In genomic region chr21:35366348-35367085, GRCh38 we compare ENCODE assay signal across 13 cellular contexts.
A peak's percentile ranks its signal among the peaks of the same experiment; 100 is the strongest.
DNase-seq lines count a peak whose midpoint lies in the region; ATAC-seq and TF ChIP-seq lines count a peak whose summit lies in the region.
"Had no signal": no experiment of that assay in that cellular context is flagged by ENCODE, and none has a peak within 500 bp of the region (broad histone marks: within the 10 kb centered on the region; RNA-seq: fewer than 3 reads in every experiment).

No MANE protein-coding gene starts in this region.

- no peak overlapping the region for H4K5ac ChIP-seq in IMR-90 (ENCODE audit: low read depth, low read length)

- H4K91ac ChIP-seq in IMR-90 (ENCODE audit: insufficient read depth, low read depth, low read length) = no peak overlapping the region

- peak overlapping the region; percentile 11 for H3K4me3 Mint-ChIP-seq in chondrocyte (ENCODE audit: unreplicated experiment)
- H3K4me3 Mint-ChIP-seq: activated T-cell treated with anti-CD3 and anti-CD28 coated beads, Interleukin-2, amount 50 U/mL, for 4 hours had no signal

- peak overlapping the region; percentile 64; the same call in 1 of the 2 replicates for H2BK20ac ChIP-seq in IMR-90 (ENCODE audit: low read depth, low read length)

- POLR2A ChIA-PET in IMR-90 (lab: Charles Lee; ENCODE audit: unreplicated experiment) = no interaction called here

- no peak overlapping the region; the same call in 1 of the 2 replicates for H3K9ac ChIP-seq in IMR-90 (ENCODE audit: low read depth, low read length)

- peaks cover 18% of the 10 kb centered on the region for H3K4me1 Mint-ChIP-seq in chondrocyte (ENCODE audit: low read depth)

- ATAC-seq in IMR-90 (ENCODE audit: low read depth) = peak; percentile 84
- ATAC-seq in left lung = peak; percentile 41
- ATAC-seq in HG03095 (IDR thresholded peaks at IDR 0.05; ENCODE audit: unreplicated experiment) = no peak
- ATAC-seq in GM21367 (IDR thresholded peaks at IDR 0.05; ENCODE audit: unreplicated experiment) = no peak
- ATAC-seq: activated T-cell treated with anti-CD3 and anti-CD28 coated beads, Interleukin-2, amount 50 U/mL, for 4 hours; PC-3 had no signal

- no peak for TF ChIP-seq CTCF in IMR-90 (conservative IDR thresholded peaks at IDR 0.05; ENCODE audit: low read depth, low read length)
- no peak for TF ChIP-seq CTCF in chondrocyte (IDR thresholded peaks at IDR 0.05)
- no peak for TF ChIP-seq CTCF in left lung (IDR thresholded peaks at IDR 0.05)
- no peak for TF ChIP-seq CTCF in suprapubic skin (IDR thresholded peaks at IDR 0.05)

- peak overlapping the region; percentile 54; the same call in 1 of the 3 replicates for H2BK15ac ChIP-seq in IMR-90 (ENCODE audit: low read depth, low read length)

- no peaks in the 10 kb centered on the region for H4K20me1 ChIP-seq in IMR-90 (ENCODE audit: insufficient read depth, low read length)

- no peak overlapping the region for H2AK5ac ChIP-seq in IMR-90 (ENCODE audit: low read depth, low read length)

- H3K27ac ChIP-seq in IMR-90 (ENCODE audit: insufficient read depth, low read length) (peak overlapping the region; percentile 75; the same call in 1 of the 2 replicates), left lung (peak overlapping the region in 1 of 2 donors; percentile 25), suprapubic skin (peak overlapping the region; percentile 53)

- dilution Hi-C loops in IMR-90 (cut with HindIII; ENCODE audit: low sequenced_read_pairs, unreplicated experiment) = no loop called here

- H2AFZ ChIP-seq in IMR-90 (replicated peaks; ENCODE audit: low read length, poor library complexity) = no peak overlapping the region

- H3K27me3 ChIP-seq in IMR-90 (ENCODE audit: control insufficient read depth, insufficient read depth, low read length) = no peaks in the 10 kb centered on the region
- H3K27me3 ChIP-seq in left lung = no peaks in the 10 kb centered on the region
- no peaks in the 10 kb centered on the region for H3K27me3 ChIP-seq in suprapubic skin
- H3K27me3 ChIP-seq: ascending aorta had no signal

- no peak overlapping the region for H3K56ac ChIP-seq in IMR-90 (ENCODE audit: extremely low read depth, insufficient read depth, low read length)

- peak overlapping the region in 1 of 2 experiments; percentile 53; a peak in 1 of 4 replicates for H4K8ac ChIP-seq in IMR-90 (ENCODE audit: low read depth in 2 of 2, low read length in 2 of 2)

- peak overlapping the region; percentile 19; the same call in 1 of the 2 replicates for H3K23ac ChIP-seq in IMR-90 (ENCODE audit: low read depth, low read length)

- H3K36me3 ChIP-seq in IMR-90 (ENCODE audit: control insufficient read depth, insufficient read depth, low read length) (no peaks in the 10 kb centered on the region), left lung (no peaks in the 10 kb centered on the region), suprapubic skin (no peaks in the 10 kb centered on the region)
- H3K36me3 ChIP-seq: ascending aorta had no signal

- in situ Hi-C loops in IMR-90 (cut with MboI; ENCODE audit: low sequenced_read_pairs) = no loop called here

- WGBS in IMR-90 (ENCODE audit: extremely low coverage in 2 of 2, insufficient read length in 1 of 2), 2 experiments = no CpG with 5 or more reads among the region's 5 CpGs
- 68% methylated on average over 5 of the region's 5 CpGs for WGBS in suprapubic skin

- no peaks in the 10 kb centered on the region for H3K9me1 ChIP-seq in IMR-90 (ENCODE audit: insufficient read depth, low read length)

- H2BK5ac ChIP-seq in IMR-90 (ENCODE audit: low read depth, low read length, poor library complexity, severe bottlenecking) = peak overlapping the region; percentile 63

- intact Hi-C loops in IMR-90 (cut with micrococcal nuclease) (loop anchor here (1.0 kb wide), 1 partner anchor 8 kb away; no protein-coding TSS in a partner anchor), left lung (cut with DNase I) (no loop called here)

- no peaks in the 10 kb centered on the region for H3K9me3 ChIP-seq in IMR-90 (ENCODE audit: control insufficient read depth, insufficient read depth, low read length)
- H3K9me3 ChIP-seq in left lung = no peaks in the 10 kb centered on the region
- H3K9me3 ChIP-seq in suprapubic skin = no peaks in the 10 kb centered on the region
- H3K9me3 ChIP-seq: ascending aorta had no signal

- 0 out of 2 replicates have a peak overlapping the region, but pooled peaks have one; percentile 68 for H3K14ac ChIP-seq in IMR-90 (replicated peaks; ENCODE audit: low read depth, low read length)

- peak; percentile 54 for DNase-seq in IMR-90
- no peak for DNase-seq in chondrocyte (ENCODE audit: low spot score)
- DNase-seq in left lung = no peak
- DNase-seq in suprapubic skin (ENCODE audit: low spot score in 2 of 2) = no peak
- no peak for DNase-seq in T1000 (lab: John Stamatoyannopoulos, UW)
- DNase-seq: activated CD4-positive, CD25-positive, alpha-beta regulatory T cell treated with anti-CD3 and anti-CD28 coated beads, Interleukin-2, amount 50 U/mL, for 72 hours; activated T-cell treated with anti-CD3 and anti-CD28 coated beads, Interleukin-2, amount 50 U/mL, for 4 hours; NCI-H446; PC-3; retina had no signal

- H3K4me3 ChIP-seq in IMR-90 (ENCODE audit: insufficient read depth, low read depth, low read length) (no peak overlapping the region), left lung (no peak overlapping the region), suprapubic skin (no peak overlapping the region)
- H3K4me3 ChIP-seq: ascending aorta had no signal

- TF ChIP-seq POLR2A in IMR-90 (IDR thresholded peaks at IDR 0.05; ENCODE audit: low read depth, low read length) = no peak
- TF ChIP-seq POLR2A in suprapubic skin (IDR thresholded peaks at IDR 0.05) = no peak

- no peak overlapping the region for H2AK9ac ChIP-seq in IMR-90 (replicated peaks; ENCODE audit: low read depth, low read length, poor library complexity)

- no peak for TF ChIP-seq RAD21 in IMR-90 (IDR thresholded peaks at IDR 0.05; ENCODE audit: low read length)

- peak overlapping the region; percentile 55; the same call in 1 of the 2 replicates for H3K4me2 ChIP-seq in IMR-90 (ENCODE audit: low read depth, low read length)

- H3K36me3 Mint-ChIP-seq in chondrocyte (ENCODE audit: low read depth) = peaks cover 2% of the 10 kb centered on the region

- peak overlapping the region; percentile 50 for H3K18ac ChIP-seq in IMR-90 (ENCODE audit: low read depth, low read length)

- no peaks in the 10 kb centered on the region for H3K79me1 ChIP-seq in IMR-90 (ENCODE audit: low read depth in 1 of 2, low read length in 2 of 2)

- H2BK120ac ChIP-seq in IMR-90 (ENCODE audit: low read depth, low read length) = peak overlapping the region; percentile 10; the same call in 1 of the 2 replicates

- no peaks in the 10 kb centered on the region for H3K4me1 ChIP-seq in IMR-90 (ENCODE audit: control insufficient read depth, insufficient read depth, low read length)
- H3K4me1 ChIP-seq in left lung = peaks cover 0 to 4% of the 10 kb centered on the region in 2 donors
- peaks cover 4% of the 10 kb centered on the region for H3K4me1 ChIP-seq in suprapubic skin
- H3K4me1 ChIP-seq: ascending aorta had no signal

- CTCF ChIA-PET in IMR-90 (lab: Yijun Ruan, JAX) = no interaction called here

- peak overlapping the region; percentile 85 for H3K27ac Mint-ChIP-seq in chondrocyte (ENCODE audit: unreplicated experiment)

- H3K27me3 Mint-ChIP-seq in chondrocyte (ENCODE audit: low read depth) = no peaks in the 10 kb centered on the region

- no peak overlapping the region for H3K4ac ChIP-seq in IMR-90 (ENCODE audit: low read depth, low read length)

- no peak for TF ChIP-seq EP300 in suprapubic skin (IDR thresholded peaks at IDR 0.05)

- no TSS peak for BruUV-seq in IMR-90 (replicated peaks; lab: Mats Ljungman, UMichigan)

- H3K9me3 Mint-ChIP-seq in chondrocyte (ENCODE audit: low read depth) = peaks cover 2% of the 10 kb centered on the region
- H3K9me3 Mint-ChIP-seq: activated T-cell treated with anti-CD3 and anti-CD28 coated beads, Interleukin-2, amount 50 U/mL, for 4 hours had no signal

TF ChIP-seq in IMR-90, 13 proteins besides CTCF, POLR2A, EP300 and RAD21:
- TF ChIP-seq SMC3 (IDR thresholded peaks at IDR 0.05; ENCODE audit: low read depth, low read length) (no peak), RFX5 (IDR thresholded peaks at IDR 0.05; ENCODE audit: low read depth, low read length) (no peak), RCOR1 (IDR thresholded peaks at IDR 0.05; ENCODE audit: insufficient replicate concordance, low read length) (no peak), USF2 (IDR thresholded peaks at IDR 0.05; ENCODE audit: low read depth, low read length) (no peak), CEBPB (IDR thresholded peaks at IDR 0.05; ENCODE audit: low read depth, low read length) (0 out of 2 replicates have a peak, but pooled peaks have one; percentile 25)
TF ChIP-seq in IMR-90: peak in this region for 1.

Comparison
In these comparisons a context has a peak if more than half of its experiments do, and no peak if none do; other contexts are left out.
1. ATAC-seq: peak in IMR-90 (single experiment) and left lung (single experiment); none in HG03095 (single experiment) and GM21367 (single experiment).